2 cellular contexts compared by ENCODE assay signal in the genomic region with DNA sequence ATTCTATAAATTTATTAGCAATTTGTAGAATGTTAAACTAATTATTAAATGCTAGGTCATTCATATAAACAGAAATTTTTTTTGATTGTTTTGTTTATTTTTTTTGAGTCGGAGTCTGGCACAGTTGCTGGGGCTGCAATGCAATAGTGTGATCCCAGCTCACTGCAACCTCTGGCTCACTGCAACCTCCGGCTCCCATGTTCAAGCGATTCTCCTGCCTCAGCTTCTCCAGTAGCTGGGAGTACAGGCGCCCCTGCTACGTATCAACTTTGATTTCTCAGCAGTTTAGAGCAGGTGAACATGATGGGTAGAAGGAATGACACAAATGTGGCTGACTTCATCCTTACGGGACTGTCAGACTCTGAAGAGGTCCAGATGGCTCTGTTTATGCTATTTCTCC.
"Had no signal": no experiment of that assay in that cellular context is flagged by ENCODE, and none has a peak within 500 bp of the region (broad histone marks: within the 10 kb centered on the region; RNA-seq: fewer than 3 reads in every experiment).

Gene OR8H3, plus strand, starts transcription at position 301 of the 400 bp plus-strand sequence. Its CDS starts 0 bp downstream, at position 301.

- DNase-seq: GDM1, GF-D8 had no signal
